Comparison of ENCODE assay signal across 10 cellular contexts in the genomic region with DNA sequence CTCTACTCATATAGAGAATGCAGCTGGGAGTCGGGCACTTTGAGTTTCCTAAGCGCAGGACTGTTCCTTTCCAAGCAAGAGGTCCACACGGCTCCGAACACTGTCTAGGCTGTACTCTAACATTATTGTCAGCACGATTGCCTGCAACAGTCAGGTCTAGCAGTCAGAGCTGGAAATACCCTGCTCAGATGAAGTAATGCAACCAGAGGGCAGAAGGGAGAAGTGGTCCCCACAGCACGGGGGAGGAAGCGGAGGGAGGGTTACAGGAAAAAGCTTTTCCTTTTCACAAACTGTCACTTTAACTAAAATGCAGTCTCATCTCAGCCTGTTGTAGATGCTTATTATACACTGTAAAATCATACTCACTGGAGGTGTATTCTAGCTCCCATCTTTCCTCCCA.
DNase-seq lines count a peak whose midpoint lies in the region; ATAC-seq and TF ChIP-seq lines count a peak whose summit lies in the region.
"Had no signal": no experiment of that assay in that cellular context is flagged by ENCODE, and none has a peak within 500 bp of the region (broad histone marks: within the 10 kb centered on the region; RNA-seq: fewer than 3 reads in every experiment).

No MANE protein-coding gene starts in this region.

- H3K36me3 Mint-ChIP-seq in naive thymus-derived CD8-positive, alpha-beta T cell: no peaks in the 10 kb centered on the region
- H3K36me3 Mint-ChIP-seq in progenitor cell of endocrine pancreas (ENCODE audit: insufficient read depth): peaks cover 26% of the 10 kb centered on the region

- no peak overlapping the region for H3K27ac Mint-ChIP-seq in naive thymus-derived CD8-positive, alpha-beta T cell
- H3K27ac Mint-ChIP-seq in progenitor cell of endocrine pancreas: no peak overlapping the region
- H3K27ac Mint-ChIP-seq: nephron progenitor cell had no signal

- peaks cover 0 to 28% (median 0%) of the 10 kb centered on the region in 4 donors for H3K4me1 Mint-ChIP-seq in naive thymus-derived CD8-positive, alpha-beta T cell
- no peaks in the 10 kb centered on the region for H3K4me1 Mint-ChIP-seq in progenitor cell of endocrine pancreas (ENCODE audit: low read depth)
- H3K4me1 Mint-ChIP-seq: nephron progenitor cell had no signal

- TF ChIP-seq CTCF in GM20000 (IDR thresholded peaks at IDR 0.05; ENCODE audit: extremely low read depth, missing control alignments) (no peak), progenitor cell of endocrine pancreas (IDR thresholded peaks at IDR 0.05; ENCODE audit: unreplicated experiment) (no peak)

- H3K27me3 Mint-ChIP-seq in naive thymus-derived CD8-positive, alpha-beta T cell: peaks cover 0 to 17% (median 7%) of the 10 kb centered on the region in 5 donors
- H3K27me3 Mint-ChIP-seq in progenitor cell of endocrine pancreas: no peaks in the 10 kb centered on the region

- H3K9me3 Mint-ChIP-seq in naive thymus-derived CD8-positive, alpha-beta T cell: no peaks in the 10 kb centered on the region
- H3K9me3 Mint-ChIP-seq in progenitor cell of endocrine pancreas (ENCODE audit: low read depth): no peaks in the 10 kb centered on the region
- H3K9me3 Mint-ChIP-seq: nephron progenitor cell had no signal

- DNase-seq in GF-D8 (lab: John Stamatoyannopoulos, UW) (peak; percentile 95), GM20000 (ENCODE audit: low spot score) (peak; percentile 65), globus pallidus (ENCODE audit: low spot score) (peak; percentile 18), NCI-H510A treated with DMSO at 0.1 percent for 48 hours (lab: John Stamatoyannopoulos, UW) (no peak), progenitor cell of endocrine pancreas (ENCODE audit: low spot score, unreplicated experiment) (no peak)
- DNase-seq in activated CD8-positive, alpha-beta memory T cell treated with anti-CD3 and anti-CD28 coated beads for 24 hours: no peak
- DNase-seq in naive thymus-derived CD8-positive, alpha-beta T cell: no peak
- DNase-seq: activated CD8-positive, alpha-beta memory T cell treated with anti-CD3 and anti-CD28 coated beads, Interleukin-2, amount 50 U/mL, for 4 hours; nephron progenitor cell had no signal

- no peak overlapping the region for H3K4me3 Mint-ChIP-seq in naive thymus-derived CD8-positive, alpha-beta T cell
- no peak overlapping the region for H3K4me3 Mint-ChIP-seq in progenitor cell of endocrine pancreas (ENCODE audit: low read depth)
- H3K4me3 Mint-ChIP-seq: nephron progenitor cell had no signal

- POLR2A ChIA-PET in naive thymus-derived CD8-positive, alpha-beta T cell (lab: Charles Lee): no interaction called here

- ATAC-seq in HG03432 (IDR thresholded peaks at IDR 0.05; ENCODE audit: unreplicated experiment): peak; percentile 62
- ATAC-seq in naive thymus-derived CD8-positive, alpha-beta T cell: no peak

Comparison
In these comparisons a context has a peak if more than half of its experiments do, and no peak if none do; other contexts are left out.
1. DNase-seq: peak in GF-D8 (single experiment), GM20000 (single experiment) and globus pallidus (single experiment); none in activated CD8-positive, alpha-beta memory T cell treated with anti-CD3 and anti-CD28 coated beads for 24 hours (single experiment), naive thymus-derived CD8-positive, alpha-beta T cell (0 of 10), NCI-H510A treated with DMSO at 0.1 percent for 48 hours (single experiment) and progenitor cell of endocrine pancreas (single experiment).